ENCODE assay signal across 8 cellular contexts in the genomic region with DNA sequence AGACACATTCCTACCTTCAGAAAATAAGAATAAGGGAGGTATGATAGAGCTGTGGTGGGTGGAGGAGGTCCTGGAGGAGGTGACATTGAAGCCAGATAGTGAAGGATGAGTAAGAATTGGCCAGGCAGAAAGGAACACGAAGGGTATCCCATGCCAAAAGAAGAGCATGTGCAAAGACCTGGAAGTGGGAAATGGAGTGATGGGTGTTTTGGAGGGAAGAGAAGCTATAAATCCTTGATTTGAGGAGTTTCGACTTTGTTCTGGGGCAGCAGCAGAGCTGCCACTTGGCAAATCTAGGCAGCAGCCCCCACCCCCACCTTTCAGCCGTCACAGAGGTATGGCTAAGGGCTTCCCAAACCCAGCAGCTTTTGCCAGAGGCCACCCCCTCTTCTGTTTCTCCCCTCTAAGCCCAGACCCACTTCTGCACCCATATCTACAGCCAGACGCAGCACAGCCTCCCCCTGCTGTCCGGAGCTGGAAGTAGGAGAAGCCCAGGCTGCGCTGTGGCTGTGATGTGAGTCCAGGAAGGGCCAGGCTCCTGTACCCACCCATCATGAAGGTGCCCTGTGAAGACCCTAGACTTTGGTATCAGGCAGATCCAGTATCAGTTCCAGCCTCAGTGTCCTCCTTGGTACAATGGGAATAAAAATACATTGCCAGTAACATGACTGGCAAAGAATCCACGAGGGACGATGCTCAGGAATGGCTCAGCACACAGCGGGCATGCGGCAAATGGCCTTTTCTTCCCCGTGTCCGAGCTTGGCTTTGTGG.
A peak's percentile ranks its signal among the peaks of the same experiment; 100 is the strongest.
DNase-seq lines count a peak whose midpoint lies in the region; ATAC-seq, FAIRE-seq and TF ChIP-seq lines count a peak whose summit lies in the region.

No MANE protein-coding gene starts in this region.

- no peak for TF ChIP-seq POLR2A in HepG2 (IDR thresholded peaks at IDR 0.05; ENCODE audit: insufficient read depth in 1 of 2, low read depth in 2 of 2, low read length in 2 of 2)

- peaks cover 43% of the 10 kb centered on the region for H3K27me3 Mint-ChIP-seq in chondrocyte (ENCODE audit: low read depth)
- peaks cover 56% of the 10 kb centered on the region for H3K27me3 Mint-ChIP-seq in stimulated activated naive CD8-positive, alpha-beta T cell treated with anti-CD3 and anti-CD28 coated beads, Interleukin-15, amount 100 ng/mL, for 72 hours

- ATAC-seq in HepG2 (peak; percentile 87), HG02884 (IDR thresholded peaks at IDR 0.05; ENCODE audit: unreplicated experiment) (no peak), HG02840 (IDR thresholded peaks at IDR 0.05; ENCODE audit: low FRiP score, unreplicated experiment) (no peak)
- peak; percentile 72 for ATAC-seq in stimulated activated naive CD8-positive, alpha-beta T cell treated with anti-CD3 and anti-CD28 coated beads, Interleukin-15, amount 100 ng/mL, for 72 hours

- peak; percentile 12 for FAIRE-seq in HepG2 (lab: Jason Lieb, UNC)

- in situ Hi-C loops in HepG2 (cut with HindIII; ENCODE audit: extremely low pct_ligation_motif_present, low pct_unique_long_range_greater_than_20kb): loop anchor here (25.0 kb wide), 1 partner anchor 184 kb away; the partner anchor contains the start of gene LINGO1

- TF ChIP-seq EP300 in HepG2 (IDR thresholded peaks at IDR 0.05; ENCODE audit: low read depth in 2 of 2, low read length in 2 of 2) (no peak), HepG2 (CRISPR knock-in tag; IDR thresholded peaks at IDR 0.05; ENCODE audit: borderline replicate concordance) (no peak)

- H3K27me3 ChIP-seq in GM06990 (replicated peaks; ENCODE audit: control insufficient read depth, insufficient read depth, low read length): peaks cover 5% of the 10 kb centered on the region
- no peaks in the 10 kb centered on the region for H3K27me3 ChIP-seq in Karpas-422 (ENCODE audit: low read length)
- peaks cover 9 to 51% of the 10 kb centered on the region in 2 experiments for H3K27me3 ChIP-seq in HepG2 (ENCODE audit: control insufficient read depth in 1 of 2, insufficient read depth in 2 of 2, low read length in 2 of 2)

- WGBS in HepG2 (ENCODE audit: low lambda C conversion rate): 34% methylated on average over 10 of the region's 12 CpGs

- H3K36me3 ChIP-seq in GM06990 (ENCODE audit: control insufficient read depth, insufficient read depth, low read length) (no peaks in the 10 kb centered on the region), Karpas-422 (ENCODE audit: insufficient read depth, low read length) (no peaks in the 10 kb centered on the region), HepG2 (replicated peaks in 1 of 2; ENCODE audit: control insufficient read depth in 1 of 2, insufficient read depth in 2 of 2, low read length in 2 of 2) (no peaks in the 10 kb centered on the region)

- no peaks in the 10 kb centered on the region for H3K9me2 ChIP-seq in Karpas-422 (replicated peaks; ENCODE audit: insufficient read depth, low read length)

- DNase-seq in GM06990 (ENCODE audit: extremely low read depth, insufficient read length) (peak; percentile 39), Karpas-422 (peak; percentile 82), SK-N-DZ (ENCODE audit: low spot score) (peak; percentile 68), chondrocyte (ENCODE audit: low spot score) (no peak), HepG2 (ENCODE audit: low spot score) (peak; percentile 24)
- peak; percentile 47 to 49 for DNase-seq in stimulated activated naive CD8-positive, alpha-beta T cell treated with anti-CD3 and anti-CD28 coated beads, Interleukin-15, amount 100 ng/mL, for 72 hours

- H3K4me2 ChIP-seq in Karpas-422 (ENCODE audit: low read depth, low read length, poor library complexity, severe bottlenecking) (no peak overlapping the region), HepG2 (ENCODE audit: low read depth, low read length) (no peak overlapping the region)

- H2AFZ ChIP-seq in Karpas-422 (ENCODE audit: low read length): no peak overlapping the region
- H2AFZ ChIP-seq in HepG2 (ENCODE audit: low read length): no peak overlapping the region

- CTCF ChIA-PET in HepG2 (lab: Yijun Ruan, JAX; ENCODE audit: low intra/inter-chr PET ratio, low total read pairs): interaction anchor here (1.2 to 4.0 kb wide), 3 partner anchors 161 to 187 kb away, joined by 4 to 38 read pairs (median 6); partner anchors contain the start of gene LINGO1

- H3K9ac ChIP-seq in Karpas-422 (ENCODE audit: low read length) (no peak overlapping the region), HepG2 (ENCODE audit: insufficient read depth, low read depth, low read length) (no peak overlapping the region)

- intact Hi-C loops in HepG2 (cut with micrococcal nuclease; ENCODE audit: unreplicated experiment): loop anchor here (1.0 to 2.0 kb wide), 2 partner anchors 163 to 188 kb away; no protein-coding TSS in a partner anchor

- TF ChIP-seq RAD21 in HepG2 (CRISPR knock-in tag; IDR thresholded peaks at IDR 0.05): peak; percentile 74; the same call in 1 of the 2 replicates

- H3K4me1 Mint-ChIP-seq in chondrocyte (ENCODE audit: low read depth): no peaks in the 10 kb centered on the region
- H3K4me1 Mint-ChIP-seq in stimulated activated naive CD8-positive, alpha-beta T cell treated with anti-CD3 and anti-CD28 coated beads, Interleukin-15, amount 100 ng/mL, for 72 hours: no peaks in the 10 kb centered on the region

- H3K27ac Mint-ChIP-seq in chondrocyte (ENCODE audit: unreplicated experiment): no peak overlapping the region
- no peak overlapping the region for H3K27ac Mint-ChIP-seq in stimulated activated naive CD8-positive, alpha-beta T cell treated with anti-CD3 and anti-CD28 coated beads, Interleukin-15, amount 100 ng/mL, for 72 hours

- H3K36me3 Mint-ChIP-seq in chondrocyte (ENCODE audit: low read depth): no peaks in the 10 kb centered on the region

- H3K4me1 ChIP-seq in Karpas-422 (ENCODE audit: low read length) (no peaks in the 10 kb centered on the region), HepG2 (ENCODE audit: insufficient read depth, low read length) (no peaks in the 10 kb centered on the region)

- no peaks in the 10 kb centered on the region for H3K9me3 Mint-ChIP-seq in chondrocyte (ENCODE audit: low read depth)
- no peaks in the 10 kb centered on the region for H3K9me3 Mint-ChIP-seq in stimulated activated naive CD8-positive, alpha-beta T cell treated with anti-CD3 and anti-CD28 coated beads, Interleukin-15, amount 100 ng/mL, for 72 hours

- H4K20me1 ChIP-seq in Karpas-422 (ENCODE audit: insufficient read depth, low read depth, low read length) (peaks cover 4% of the 10 kb centered on the region; the same call in 1 of the 2 replicates), HepG2 (ENCODE audit: insufficient read depth, low read length) (peaks cover 4% of the 10 kb centered on the region; the same call in 1 of the 2 replicates)

- no peak overlapping the region for H3K4me3 ChIP-seq in GM06990 (replicated peaks; ENCODE audit: low read depth, low read length)
- H3K4me3 ChIP-seq in Karpas-422 (ENCODE audit: low read length): no peak overlapping the region
- no peak overlapping the region for H3K4me3 ChIP-seq in HepG2 (replicated peaks in 1 of 3; ENCODE audit: insufficient read depth in 1 of 3, low read depth in 2 of 3, low read length in 3 of 3)

- no peak overlapping the region for H3K27ac ChIP-seq in Karpas-422 (ENCODE audit: low read length)
- H3K27ac ChIP-seq in HepG2 (ENCODE audit: extremely low read length, insufficient read depth, low read length): no peak overlapping the region

- TF ChIP-seq CTCF in GM06990 (IDR thresholded peaks at IDR 0.05; ENCODE audit: insufficient read depth, low read length, poor library complexity, severe bottlenecking) (peak; percentile 96), chondrocyte (IDR thresholded peaks at IDR 0.05) (peak; percentile 87), HepG2 (CRISPR knock-in tag; IDR thresholded peaks at IDR 0.05) (peak; percentile 87)

- H3K9me3 ChIP-seq in Karpas-422 (ENCODE audit: low read length): no peaks in the 10 kb centered on the region
- H3K9me3 ChIP-seq in HepG2 (ENCODE audit: low read length): no peaks in the 10 kb centered on the region

- H3K4me3 Mint-ChIP-seq in chondrocyte (ENCODE audit: unreplicated experiment): no peak overlapping the region
- no peak overlapping the region for H3K4me3 Mint-ChIP-seq in stimulated activated naive CD8-positive, alpha-beta T cell treated with anti-CD3 and anti-CD28 coated beads, Interleukin-15, amount 100 ng/mL, for 72 hours

- H3K79me2 ChIP-seq in Karpas-422 (ENCODE audit: low read length): no peaks in the 10 kb centered on the region
- H3K79me2 ChIP-seq in HepG2 (ENCODE audit: insufficient read depth, low read length): no peaks in the 10 kb centered on the region

- POLR2A ChIA-PET in HepG2 (lab: Yijun Ruan, JAX): no interaction called here

- BruUV-seq in HepG2 (replicated peaks; lab: Mats Ljungman, UMichigan): no TSS peak

TF ChIP-seq in HepG2, 621 proteins besides CTCF, POLR2A, EP300 and RAD21:
- TF ChIP-seq ZNF800 (CRISPR knock-in tag; IDR thresholded peaks at IDR 0.05) (0 out of 2 replicates have a peak, but pooled peaks have one; percentile 28), XRCC5 (optimal IDR thresholded peaks at IDR 0.05; ENCODE audit: low read length) (peak; percentile 51), POLR2AphosphoS2 (IDR thresholded peaks at IDR 0.05; ENCODE audit: low read depth, low read length) (no peak), STAG1 (CRISPR knock-in tag; IDR thresholded peaks at IDR 0.05) (peak; percentile 87), SMC3 (IDR thresholded peaks at IDR 0.05; ENCODE audit: low read length) (peak; percentile 65)
- TF ChIP-seq, protein P1, sequence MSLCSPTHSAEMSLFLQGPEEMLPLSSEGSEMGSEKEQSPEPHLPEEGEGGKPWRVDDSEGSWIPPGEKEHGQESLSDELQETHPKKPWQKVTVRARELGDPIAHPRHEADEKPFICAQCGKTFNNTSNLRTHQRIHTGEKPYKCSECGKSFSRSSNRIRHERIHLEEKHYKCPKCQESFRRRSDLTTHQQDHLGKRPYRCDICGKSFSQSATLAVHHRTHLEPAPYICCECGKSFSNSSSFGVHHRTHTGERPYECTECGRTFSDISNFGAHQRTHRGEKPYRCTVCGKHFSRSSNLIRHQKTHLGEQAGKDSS (CRISPR knock-in tag; IDR thresholded peaks at IDR 0.05; ENCODE audit: borderline replicate concordance, low read depth): no peak

Comparison
In these comparisons a context has a peak if more than half of its experiments do, and no peak if none do; other contexts are left out.
1. ATAC-seq: peak in HepG2 (single experiment) and stimulated activated naive CD8-positive, alpha-beta T cell treated with anti-CD3 and anti-CD28 coated beads, Interleukin-15, amount 100 ng/mL, for 72 hours (single experiment); none in HG02884 (single experiment) and HG02840 (single experiment).
2. Peak in every context shown above with its lines, with median percentiles within 50 percentile points of each other: CTCF ChIP-seq.